In genomic region chr4:44422912-44423311, GRCh38 we compare ENCODE assay signal across 23 cellular contexts. TPM values are rescaled to one million over a fixed set of nuclear protein-coding genes. Genes with fewer than 3 reads are reported as not detected.
DNase-seq lines count a peak whose midpoint lies in the region; ATAC-seq and TF ChIP-seq lines count a peak whose summit lies in the region.
"Had no signal": no experiment of that assay in that cellular context is flagged by ENCODE, and none has a peak within 500 bp of the region (broad histone marks: within the 10 kb centered on the region; RNA-seq: fewer than 3 reads in every experiment).

No MANE protein-coding gene starts in this region.

- no peak for TF ChIP-seq POLR2A in gastroesophageal sphincter (IDR thresholded peaks at IDR 0.05)

- no peak for TF ChIP-seq CTCF in gastroesophageal sphincter (IDR thresholded peaks at IDR 0.05)

- H3K36me3 ChIP-seq in gastroesophageal sphincter: no peaks in the 10 kb centered on the region
- H3K36me3 ChIP-seq: BLaER1 treated with 17β-estradiol and CSF1 and Interleukin-3, amounts not matched to agents 10 nM and 100 nM had no signal

- intact Hi-C loops in Right ventricle myocardium inferior (cut with DNase I) (no loop called here), cardiac septum (cut with DNase I) (no loop called here), left ventricle myocardium superior (cut with micrococcal nuclease) (no loop called here), left cardiac atrium (cut with DNase I) (no loop called here)

- ATAC-seq in Right ventricle myocardium inferior (peak; percentile 69), left ventricle myocardium superior (peak; percentile 43), left cardiac atrium (no peak), gastroesophageal sphincter (peak; percentile 22)
- ATAC-seq: A549; CD8-positive, alpha-beta T cell had no signal

- H3K4me1 ChIP-seq in gastroesophageal sphincter: no peaks in the 10 kb centered on the region
- H3K4me1 ChIP-seq: A549; BLaER1 treated with 17β-estradiol and CSF1 and Interleukin-3, amounts not matched to agents 10 nM and 100 nM had no signal

- no peaks in the 10 kb centered on the region for H3K27me3 ChIP-seq in gastroesophageal sphincter
- H3K27me3 ChIP-seq: BLaER1 treated with 17β-estradiol and CSF1 and Interleukin-3, amounts not matched to agents 10 nM and 100 nM had no signal

- no peak overlapping the region for H3K27ac ChIP-seq in gastroesophageal sphincter
- H3K27ac ChIP-seq: 22Rv1; A549; BLaER1 treated with 17β-estradiol and CSF1 and Interleukin-3, amounts not matched to agents 10 nM and 100 nM; C4-2B had no signal

- 20 to 50% methylated on average over 1 of the region's 1 CpG for WGBS in gastroesophageal sphincter (ENCODE audit: low coverage in 1 of 2), 2 donors

- no peak overlapping the region for H3K4me3 ChIP-seq in gastroesophageal sphincter
- H3K4me3 ChIP-seq: A549; BLaER1 treated with 17β-estradiol and CSF1 and Interleukin-3, amounts not matched to agents 10 nM and 100 nM had no signal

- DNase-seq in Right ventricle myocardium inferior (ENCODE audit: missing footprints) (no peak), cardiac septum (ENCODE audit: low spot score) (no peak), left ventricle myocardium superior (no peak), left cardiac atrium (no peak), NCI-H226 (no peak)
- DNase-seq: AML-193; CD4-positive, alpha-beta T cell; CD8-positive, alpha-beta T cell; DMS 273 treated with DMSO at 0.1 percent for 48 hours; DMS153; DMS53; DMS79; DND-41; EL; GF-D8 had no signal

- TF ChIP-seq EP300 in gastroesophageal sphincter (IDR thresholded peaks at IDR 0.05): no peak

- H3K9me3 ChIP-seq in gastroesophageal sphincter: no peaks in the 10 kb centered on the region
- H3K9me3 ChIP-seq: A549; BLaER1 treated with 17β-estradiol and CSF1 and Interleukin-3, amounts not matched to agents 10 nM and 100 nM had no signal

RNA-seq across cellular contexts. Expression of gene KCTD8, which starts 25.7 kb away (rescaled TPM):
- 0.19 TPM for total RNA-seq in Right ventricle myocardium inferior
- 0.67 TPM for total RNA-seq in cardiac septum
- 0.22 TPM for total RNA-seq in left ventricle myocardium superior
- under 1 TPM; 0.12 to 0.18 TPM for total RNA-seq in left cardiac atrium
- 1 to 10 TPM in 3 of 4 donors, under 1 TPM in 1; 0.89 to 4.4 (median 2.4) TPM for total RNA-seq in gastroesophageal sphincter
- total RNA-seq: A172; B cell; CD4-positive, alpha-beta T cell; CD8-positive, alpha-beta T cell; Daoy had no signal

Comparison
In these comparisons a context has a peak if more than half of its experiments do, and no peak if none do; other contexts are left out.
1. ATAC-seq: peak in Right ventricle myocardium inferior (single experiment), left ventricle myocardium superior (single experiment) and gastroesophageal sphincter (single experiment); none in left cardiac atrium (0 of 2).